Comparison of ENCODE assay signal across 7 cellular contexts in the genomic region with DNA sequence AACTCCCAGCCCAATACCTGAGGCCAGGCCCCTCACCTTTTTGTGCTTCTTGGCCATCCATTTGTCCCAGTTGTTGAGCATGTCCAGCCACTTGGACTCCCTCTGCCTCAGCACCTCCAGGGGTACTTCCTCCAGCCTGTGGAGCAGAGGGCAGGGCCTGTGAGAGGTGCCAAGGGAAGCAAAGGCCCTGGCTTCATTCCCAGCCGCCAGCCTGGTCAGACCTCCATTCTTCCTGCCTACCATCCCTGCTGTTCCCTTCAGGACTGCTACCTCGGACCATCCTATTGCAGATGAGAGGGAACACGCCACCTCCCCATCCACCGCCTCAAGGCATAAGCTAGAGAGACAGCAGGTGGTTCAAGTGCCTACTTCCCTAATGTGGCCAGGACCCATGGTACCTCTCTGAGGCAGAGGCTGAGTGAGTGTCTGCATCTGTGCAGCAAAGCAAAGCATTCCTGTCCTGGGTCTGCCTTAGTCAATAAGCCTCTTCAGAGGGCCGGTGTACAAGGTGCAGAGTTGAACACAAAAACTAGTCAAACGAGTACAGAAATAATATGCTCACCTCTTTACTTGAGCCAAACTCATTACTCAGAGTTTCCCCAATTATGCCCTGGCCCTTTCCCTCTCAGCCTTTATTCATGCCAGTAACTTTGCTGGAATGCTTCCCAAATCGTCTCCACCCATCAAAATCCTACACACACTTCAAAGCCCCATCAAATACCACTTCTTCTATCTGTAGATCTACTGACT. TPM values are rescaled to one million over a fixed set of nuclear protein-coding genes. Genes with fewer than 3 reads are reported as not detected.
DNase-seq lines count a peak whose midpoint lies in the region; ATAC-seq and TF ChIP-seq lines count a peak whose summit lies in the region.

No MANE protein-coding gene starts in this region.

- RAD21 ChIA-PET in HCT116 (lab: Charles Lee; ENCODE audit: low non-redundant PET in 1 of 2, low total read pairs in 2 of 2, uncharacterized antibody in 2 of 2, unreplicated experiment in 2 of 2) = no interaction called here

- H3K27ac Mint-ChIP-seq in T-helper 17 cell = peak overlapping the region; percentile 86

- WGBS in gastroesophageal sphincter (ENCODE audit: low coverage in 1 of 2), 2 donors = 38 to 63% methylated on average over 4 to 6 of the region's 7 CpGs
- 29 to 60% (median 32%) methylated on average over 7 of the region's 7 CpGs for WGBS in stomach, 5 donors

- H3K36me3 Mint-ChIP-seq in T-helper 17 cell (ENCODE audit: low read depth) = peaks cover 4% of the 10 kb centered on the region

- BruUV-seq in HCT116 (replicated peaks; lab: Mats Ljungman, UMichigan) = no TSS peak

- H3K36me3 ChIP-seq in HCT116 (ENCODE audit: control insufficient read depth in 1 of 2, insufficient read depth in 2 of 2, low read length in 2 of 2) = no peaks in the 10 kb centered on the region; a peak in 1 of 4 replicates
- peaks cover 0 to 43% of the 10 kb centered on the region in 2 donors for H3K36me3 ChIP-seq in gastroesophageal sphincter
- H3K36me3 ChIP-seq in stomach = peaks cover 9 to 45% (median 36%) of the 10 kb centered on the region in 4 donors

- no peaks in the 10 kb centered on the region for H3K27me3 Mint-ChIP-seq in T-helper 17 cell

- H3K9me3 ChIP-seq in HCT116 (ENCODE audit: control insufficient read depth in 1 of 2, insufficient read depth in 1 of 2, low read depth in 1 of 2, low read length in 2 of 2) (no peaks in the 10 kb centered on the region), T-helper 17 cell (ENCODE audit: control insufficient read depth, low read length, poor library complexity, severe bottlenecking) (no peaks in the 10 kb centered on the region), gastroesophageal sphincter (no peaks in the 10 kb centered on the region), stomach (no peaks in the 10 kb centered on the region)

- TF ChIP-seq CTCF in HCT116 (IDR thresholded peaks at IDR 0.05 in 2 of 3, conservative IDR thresholded peaks at IDR 0.05 in 1 of 3; ENCODE audit: borderline replicate concordance in 1 of 3, insufficient read depth in 1 of 3, low read depth in 2 of 3, low read length in 2 of 3) (no peak), gastroesophageal sphincter (IDR thresholded peaks at IDR 0.05) (no peak), stomach (IDR thresholded peaks at IDR 0.05) (no peak)

- H3K4me3 Mint-ChIP-seq in T-helper 17 cell = peak overlapping the region; percentile 89

- H3K27me3 ChIP-seq in HCT116 (ENCODE audit: insufficient read depth, low read length) (no peaks in the 10 kb centered on the region), gastroesophageal sphincter (no peaks in the 10 kb centered on the region), stomach (no peaks in the 10 kb centered on the region)

- H3K4me1 ChIP-seq in HCT116 (ENCODE audit: control insufficient read depth in 1 of 2, insufficient read depth in 2 of 2, low read length in 2 of 2) = peaks cover 66 to 84% of the 10 kb centered on the region in 2 experiments
- H3K4me1 ChIP-seq in gastroesophageal sphincter = peaks cover 27 to 97% (median 82%) of the 10 kb centered on the region in 3 donors
- H3K4me1 ChIP-seq in stomach = peaks cover 83 to 100% (median 92%) of the 10 kb centered on the region in 4 donors

- TF ChIP-seq RAD21 in HCT116 (IDR thresholded peaks at IDR 0.05; ENCODE audit: low read depth) = no peak; the same call in 1 of the 2 replicates

- peak overlapping the region; percentile 86 for H3K27ac ChIP-seq in HCT116 (ENCODE audit: low read depth, low read length)
- peak overlapping the region; percentile 75 to 93 (median 83) for H3K27ac ChIP-seq in gastroesophageal sphincter
- H3K27ac ChIP-seq in stomach = peak overlapping the region; percentile 83 to 94 (median 89)

- no peak overlapping the region for H2AFZ ChIP-seq in HCT116 (ENCODE audit: low read depth, low read length, poor library complexity, severe bottlenecking)

- H4K20me1 ChIP-seq in HCT116 (ENCODE audit: insufficient read depth) = no peaks in the 10 kb centered on the region

- ATAC-seq in HCT116 = peak; percentile 49
- no peak for ATAC-seq in T-helper 17 cell
- ATAC-seq in gastroesophageal sphincter = peak; percentile 3
- ATAC-seq in sciatic nerve = no peak

- no peaks in the 10 kb centered on the region for H3K9me2 ChIP-seq in HCT116 (ENCODE audit: insufficient read depth)

- peak overlapping the region in 1 of 2 experiments; percentile 5; a peak in 1 of 4 replicates for H3K4me3 ChIP-seq in HCT116 (replicated peaks in 1 of 2; ENCODE audit: low read depth in 1 of 2, low read length in 2 of 2)
- H3K4me3 ChIP-seq in gastroesophageal sphincter = no peak overlapping the region
- peak overlapping the region in 1 of 4 donors; percentile 14 for H3K4me3 ChIP-seq in stomach

- H3K9ac ChIP-seq in HCT116 (ENCODE audit: low read length) = peak overlapping the region; percentile 22

- no peak for TF ChIP-seq POLR2A in HCT116 (IDR thresholded peaks at IDR 0.05; ENCODE audit: borderline replicate concordance, extremely low read depth, insufficient read depth, insufficient read length)
- TF ChIP-seq POLR2A in gastroesophageal sphincter (IDR thresholded peaks at IDR 0.05) = no peak
- no peak for TF ChIP-seq POLR2A in stomach (IDR thresholded peaks at IDR 0.05)

- peak overlapping the region; percentile 52 for H3K4me2 ChIP-seq in HCT116 (ENCODE audit: low read length)

- CTCF ChIA-PET in HCT116 (lab: Charles Lee) = no interaction called here

- POLR2A ChIA-PET in HCT116 (lab: Charles Lee) = interaction anchor here (2.3 kb wide), 1 partner anchor 22 kb away, joined by 7 read pairs; a partner anchor contains a TSS

- TF ChIP-seq EP300 in gastroesophageal sphincter (IDR thresholded peaks at IDR 0.05) (no peak), stomach (IDR thresholded peaks at IDR 0.05) (no peak)

- no peaks in the 10 kb centered on the region for H3K79me2 ChIP-seq in HCT116 (ENCODE audit: insufficient read depth, low read length)

- intact Hi-C loops in HCT116 (cut with micrococcal nuclease) = no loop called here
- intact Hi-C loops in stomach (cut with DNase I; ENCODE audit: low total_unique reads) = no loop called here
- intact Hi-C loops in sciatic nerve (cut with DNase I) = no loop called here

- no peak for DNase-seq in HCT116 (ENCODE audit: low read depth, low spot score)
- DNase-seq in T-helper 17 cell = no peak
- DNase-seq in stomach = peak; percentile 79
- DNase-seq in activated CD4-positive, CD25-positive, alpha-beta regulatory T cell (lab: John Stamatoyannopoulos, UW) = no peak
- no peak for DNase-seq in sciatic nerve (ENCODE audit: low spot score)
- DNase-seq in AG08396 (ENCODE audit: low spot score) = no peak

- peaks cover 76% of the 10 kb centered on the region for H3K4me1 Mint-ChIP-seq in T-helper 17 cell

TF ChIP-seq in HCT116, 20 proteins besides CTCF, POLR2A, EP300 and RAD21:
- TF ChIP-seq CBX3 (IDR thresholded peaks at IDR 0.05; ENCODE audit: low read depth) = peak; percentile 63; the same call in 1 of the 2 replicates
- no peak for TF ChIP-seq ZFX (IDR thresholded peaks at IDR 0.05)
- TF ChIP-seq, protein P1, sequence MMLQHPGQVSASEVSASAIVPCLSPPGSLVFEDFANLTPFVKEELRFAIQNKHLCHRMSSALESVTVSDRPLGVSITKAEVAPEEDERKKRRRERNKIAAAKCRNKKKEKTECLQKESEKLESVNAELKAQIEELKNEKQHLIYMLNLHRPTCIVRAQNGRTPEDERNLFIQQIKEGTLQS (IDR thresholded peaks at IDR 0.05) = no peak
- peak; percentile 52; the same call in 1 of the 2 replicates for TF ChIP-seq SIN3A (IDR thresholded peaks at IDR 0.05; ENCODE audit: low read depth)
- TF ChIP-seq FOSL1 (IDR thresholded peaks at IDR 0.05; ENCODE audit: low read depth) = peak; percentile 62; the same call in 1 of the 2 replicates
- TF ChIP-seq CEBPB (IDR thresholded peaks at IDR 0.05; ENCODE audit: low read depth) = peak; percentile 55; the same call in 1 of the 2 replicates
- TF ChIP-seq JUND (IDR thresholded peaks at IDR 0.05) = peak; percentile 64
- no peak for TF ChIP-seq TCF7L2 (IDR thresholded peaks at IDR 0.05; ENCODE audit: borderline replicate concordance, extremely low read depth, insufficient read depth, insufficient read length)
- peak; percentile 81 for TF ChIP-seq SP1 (IDR thresholded peaks at IDR 0.05; ENCODE audit: low read depth)

RNA-seq across cellular contexts. Expression of a gene that starts 15.4 kb away (rescaled TPM):
- total RNA-seq in HCT116 (2021; ENCODE audit: unreplicated experiment) (6.5 TPM), T-helper 17 cell (10 to 100 TPM; 10.6 to 12.4 TPM), gastroesophageal sphincter (10 to 100 TPM; 12.9 to 17.1 (median 16.2) TPM), stomach (10 to 100 TPM in 1 of 5 donors, 1 to 10 TPM in 4; 1.2 to 57.8 (median 3.7) TPM), sciatic nerve (15.9 TPM)
- polyA plus RNA-seq in HCT116 (2012) = 5.2 and 5.6 TPM in 2 replicates
- polyA plus RNA-seq in stomach = 10 to 100 TPM in 1 of 3 donors, 1 to 10 TPM in 2; 6.6 to 17.0 (median 7.3) TPM

RNA-seq across cellular contexts. Expression of a gene that starts 22.1 kb away (rescaled TPM):
- total RNA-seq in HCT116 (2021; ENCODE audit: unreplicated experiment) (18.6 TPM), T-helper 17 cell (10 to 100 TPM; 46.9 to 63.1 TPM), gastroesophageal sphincter (10 to 100 TPM; 25.3 to 30.8 (median 26.0) TPM), stomach (10 to 100 TPM in 3 of 5 donors, 1 to 10 TPM in 2; 2.2 to 23.2 (median 16.3) TPM), sciatic nerve (29.4 TPM)
- polyA plus RNA-seq in HCT116 (2012) = 20.1 and 20.7 TPM in 2 replicates
- 10 to 100 TPM; 14.2 to 24.5 (median 20.3) TPM for polyA plus RNA-seq in stomach

RNA-seq across cellular contexts. Expression of a gene that starts 38.0 kb away (rescaled TPM):
- total RNA-seq in HCT116 (2021; ENCODE audit: unreplicated experiment) (not detected), T-helper 17 cell (10 to 100 TPM; 29.1 to 35.2 TPM), gastroesophageal sphincter (1 to 10 TPM in 2 of 4 donors, not detected in 2; 4.1 to 7.7 TPM), stomach (1 to 10 TPM in 1 of 5 donors, not detected in 4; 1.3 TPM), sciatic nerve (6.4 TPM)
- polyA plus RNA-seq in HCT116 (2012) = 0.04 and 0.05 TPM in 2 replicates
- polyA plus RNA-seq in stomach = 10 to 100 TPM in 1 of 3 donors, 1 to 10 TPM in 1, under 1 TPM in 1; 0.33 to 22.7 (median 1.1) TPM

RNA-seq across cellular contexts. Expression of a gene that starts 52.0 kb away (rescaled TPM):
- total RNA-seq in HCT116 (2021; ENCODE audit: unreplicated experiment) (230 TPM), T-helper 17 cell (100 to 1,000 TPM; 317 to 372 TPM), gastroesophageal sphincter (10 to 100 TPM; 46.1 to 80.8 (median 63.7) TPM), stomach (100 to 1,000 TPM in 1 of 5 donors, 10 to 100 TPM in 4; 30.3 to 316 (median 38.8) TPM), sciatic nerve (138 TPM)
- 130 and 179 TPM in 2 replicates for polyA plus RNA-seq in HCT116 (2012)
- 10 to 100 TPM; 13.6 to 15.6 (median 15.0) TPM for polyA plus RNA-seq in stomach

RNA-seq across cellular contexts. Expression of a gene that starts 52.1 kb away (rescaled TPM):
- total RNA-seq in HCT116 (2021; ENCODE audit: unreplicated experiment) = 2.1 TPM
- 2.1 and 3.1 TPM in 2 replicates for polyA plus RNA-seq in HCT116 (2012)
- total RNA-seq in T-helper 17 cell = 1 to 10 TPM; 6.7 to 9.4 TPM
- total RNA-seq in gastroesophageal sphincter = 1 to 10 TPM in 3 of 4 donors, under 1 TPM in 1; 0.99 to 1.9 (median 1.5) TPM
- total RNA-seq in stomach = 1 to 10 TPM in 3 of 5 donors, under 1 TPM in 1, not detected in 1; 0.73 to 9.0 (median 3.0) TPM
- 1 to 10 TPM; 1.7 to 3.7 (median 1.9) TPM for polyA plus RNA-seq in stomach
- total RNA-seq in sciatic nerve = 0.71 TPM

Comparison
In these comparisons a context has a peak if more than half of its experiments do, and no peak if none do; other contexts are left out.
1. ATAC-seq: peak in HCT116 (single experiment) and gastroesophageal sphincter (single experiment); none in T-helper 17 cell (single experiment) and sciatic nerve (single experiment).
2. Peak in every context shown above with its lines, with median percentiles within 50 percentile points of each other: H3K27ac ChIP-seq.